In genomic region chr1:150765229-150765976, GRCh38 we compare ENCODE assay signal across 7 cellular contexts. TPM values are rescaled to one million over a fixed set of nuclear protein-coding genes. Genes with fewer than 3 reads are reported as not detected.
DNase-seq lines count a peak whose midpoint lies in the region; ATAC-seq, FAIRE-seq and TF ChIP-seq lines count a peak whose summit lies in the region.

Gene CTSS (minus strand): TSS chr1:150765778. CDS start chr1:150764763, 1,015 bp downstream.

- TF ChIP-seq CTCF in HFF-Myc (IDR thresholded peaks at IDR 0.05; ENCODE audit: low read depth, low read length, missing control alignments) (no peak), K562 (IDR thresholded peaks at IDR 0.05 in 2 of 3, conservative IDR thresholded peaks at IDR 0.05 in 1 of 3; ENCODE audit: insufficient read depth in 2 of 3, low read depth in 1 of 3, low read length in 3 of 3) (no peak), liver (IDR thresholded peaks at IDR 0.05; ENCODE audit: low read depth, low read length, missing input control) (no peak), thyroid gland (IDR thresholded peaks at IDR 0.05) (no peak)

- H3K27me3 ChIP-seq in K562 (ENCODE audit: control insufficient read depth in 2 of 2, insufficient read depth in 2 of 2, low read length in 2 of 2): no peaks in the 10 kb centered on the region
- no peaks in the 10 kb centered on the region for H3K27me3 ChIP-seq in liver (ENCODE audit: control insufficient read depth in 4 of 4, insufficient read depth in 4 of 4, low read length in 3 of 4)
- H3K27me3 ChIP-seq in thyroid gland: no peaks in the 10 kb centered on the region
- no peaks in the 10 kb centered on the region for H3K27me3 ChIP-seq in H7 (ENCODE audit: control insufficient read depth, insufficient read depth, low read length)

- TF ChIP-seq RAD21 in K562 (CRISPR knock-in tag; conservative IDR thresholded peaks at IDR 0.05 in 1 of 2, IDR thresholded peaks at IDR 0.05 in 1 of 2): no peak
- TF ChIP-seq RAD21 in liver (IDR thresholded peaks at IDR 0.05): peak in 1 of 2 donors; percentile 4

- H3K36me3 ChIP-seq in K562 (ENCODE audit: control insufficient read depth, insufficient read depth, low read length): no peaks in the 10 kb centered on the region
- H3K36me3 ChIP-seq in liver (ENCODE audit: control insufficient read depth in 4 of 4, insufficient read depth in 3 of 4, low read depth in 1 of 4, low read length in 3 of 4): peaks cover 0 to 2% (median 0%) of the 10 kb centered on the region in 4 donors
- H3K36me3 ChIP-seq in thyroid gland: no peaks in the 10 kb centered on the region
- no peaks in the 10 kb centered on the region for H3K36me3 ChIP-seq in H7 (replicated peaks; ENCODE audit: control insufficient read depth, insufficient read depth, low read length)

- BruUV-seq in K562 (replicated peaks; lab: Mats Ljungman, UMichigan): TSS peak; percentile 71

- H3K9me3 ChIP-seq in K562 (replicated peaks; ENCODE audit: control insufficient read depth, insufficient read depth, low read depth, low read length) (no peaks in the 10 kb centered on the region), liver (ENCODE audit: control insufficient read depth in 4 of 4, low read length in 3 of 4) (no peaks in the 10 kb centered on the region), thyroid gland (no peaks in the 10 kb centered on the region)

- TF ChIP-seq EP300 in K562 (IDR thresholded peaks at IDR 0.05; ENCODE audit: low read length): no peak

- H2AFZ ChIP-seq in K562 (ENCODE audit: low read depth, low read length): peak within 1 kb of the TSS; percentile 96

- DNase-seq in HFF-Myc (ENCODE audit: extremely low read depth, low read depth) (peak; percentile 25), NAMALWA (ENCODE audit: low spot score) (peak; percentile 96), K562 (ENCODE audit: extremely low read depth in 1 of 4, low spot score in 3 of 4) (peak in 1 of 4 experiments; percentile 35), thyroid gland (no peak), H7 (no peak)

- 2% methylated on average over 5 of the region's 5 CpGs for WGBS in K562 (ENCODE audit: insufficient coverage, low coverage, missing lambda C conversion rate)
- 3% methylated on average over 5 of the region's 5 CpGs for WGBS in liver
- WGBS in thyroid gland, 2 donors: 28 to 30% methylated on average over 5 of the region's 5 CpGs

- POLR2A ChIA-PET in K562 (lab: Yijun Ruan, JAX): interaction anchor here (1.0 to 1.8 kb wide), 3 partner anchors 22 to 204 kb away, joined by 4 to 5 read pairs (median 5); partner anchors contain the start of gene GOLPH3L

- H3K4me3 ChIP-seq in HFF-Myc (replicated peaks; ENCODE audit: low read depth, low read length) (peak within 1 kb of the TSS; percentile 2; the same call in 1 of the 2 replicates), K562 (peak within 1 kb of the TSS; percentile 16), liver (ENCODE audit: low read depth in 1 of 3, low read length in 3 of 3) (peak within 1 kb of the TSS; percentile 52 to 77 (median 66)), thyroid gland (replicated peaks in 1 of 3) (peak within 1 kb of the TSS in 1 of 3 donors; percentile 0), H7 (ENCODE audit: insufficient read depth, low read depth, low read length) (no peak within 1 kb of the TSS)

- peaks cover 4 to 15% of the 10 kb centered on the region in 2 experiments; a peak in 4 of 5 replicates for H3K4me1 ChIP-seq in K562 (replicated peaks in 1 of 2; ENCODE audit: control insufficient read depth in 2 of 2, insufficient read depth in 2 of 2, low read length in 2 of 2)
- H3K4me1 ChIP-seq in liver (ENCODE audit: control insufficient read depth in 4 of 4, insufficient read depth in 4 of 4, low read length in 3 of 4): peaks cover 0 to 10% (median 2%) of the 10 kb centered on the region in 4 donors
- H3K4me1 ChIP-seq in thyroid gland: peaks cover 0 to 11% of the 10 kb centered on the region in 2 donors

- H3K9me1 ChIP-seq in K562 (ENCODE audit: control insufficient read depth, insufficient read depth, low read length): no peaks in the 10 kb centered on the region

- H3K27ac ChIP-seq in K562 (ENCODE audit: extremely low read depth, low read depth, low read length) (peak within 1 kb of the TSS; percentile 71), liver (ENCODE audit: low read depth in 1 of 2, low read length in 2 of 2) (peak within 1 kb of the TSS; percentile 89 to 90), thyroid gland (peak within 1 kb of the TSS in 2 of 3 donors; percentile 18 to 49)

- in situ Hi-C loops in K562 (cut with MboI): no loop called here

- peak; percentile 32 for FAIRE-seq in K562 (lab: Jason Lieb, UNC)

- peak within 1 kb of the TSS; percentile 56 for H3K4me2 ChIP-seq in K562 (ENCODE audit: insufficient read depth, low read length)

- intact Hi-C loops in K562 (cut with micrococcal nuclease) (no loop called here), thyroid gland (cut with DNase I) (no loop called here)

- ATAC-seq in GM18505 (IDR thresholded peaks at IDR 0.05; ENCODE audit: unreplicated experiment) (peak; percentile 72), K562 (peak; percentile 77)

- H3K9ac ChIP-seq in K562 (ENCODE audit: insufficient read depth in 1 of 2, low read depth in 2 of 2, low read length in 2 of 2): peak within 1 kb of the TSS in 1 of 2 experiments; percentile 57; a peak in 3 of 4 replicates
- H3K9ac ChIP-seq in liver (ENCODE audit: low read depth in 1 of 2, low read length in 2 of 2): peak within 1 kb of the TSS; percentile 85 to 94

- H3K79me2 ChIP-seq in K562 (ENCODE audit: control insufficient read depth, insufficient read depth, low read length): no peaks in the 10 kb centered on the region

- CTCF ChIA-PET in K562 (lab: Yijun Ruan, JAX; ENCODE audit: low intra/inter-chr PET ratio): no interaction called here

- H4K20me1 ChIP-seq in K562 (replicated peaks; ENCODE audit: control insufficient read depth, insufficient read depth, low read length): no peaks in the 10 kb centered on the region

- TF ChIP-seq POLR2A in GM18505 (IDR thresholded peaks at IDR 0.05; ENCODE audit: borderline replicate concordance, extremely low read depth, insufficient read depth, insufficient read length) (peak; percentile 56), K562 (conservative IDR thresholded peaks at IDR 0.05) (no peak), thyroid gland (IDR thresholded peaks at IDR 0.05) (no peak)

TF ChIP-seq in K562, 482 proteins besides CTCF, POLR2A, EP300 and RAD21 (continues in another document):
- TF ChIP-seq IRF1 (CRISPR knock-in tag; IDR thresholded peaks at IDR 0.05; ENCODE audit: borderline replicate concordance) (no peak), NFYB (IDR thresholded peaks at IDR 0.05; ENCODE audit: extremely low read depth, insufficient read length) (no peak), CHD4 (IDR thresholded peaks at IDR 0.05; ENCODE audit: insufficient read depth, insufficient replicate concordance, low read depth, low read length, poor library complexity, severe bottlenecking) (no peak), FOXM1 (IDR thresholded peaks at IDR 0.05; ENCODE audit: low read depth) (peak; percentile 34; the same call in 1 of the 2 replicates), FOXM1 (CRISPR knock-in tag; IDR thresholded peaks at IDR 0.05; ENCODE audit: low read depth) (no peak), EHMT2 (IDR thresholded peaks at IDR 0.05) (no peak; the same call in 1 of the 2 replicates)

TF ChIP-seq in liver, 16 proteins besides CTCF, POLR2A, EP300 and RAD21 (continues in another document):
- TF ChIP-seq YY1 (IDR thresholded peaks at IDR 0.05) (no peak), FOXA1 (IDR thresholded peaks at IDR 0.05) (no peak), GABPA (IDR thresholded peaks at IDR 0.05 in 1 of 2, conservative IDR thresholded peaks at IDR 0.05 in 1 of 2) (no peak), NR2F2 (IDR thresholded peaks at IDR 0.05) (no peak), ZBTB33 (IDR thresholded peaks at IDR 0.05) (no peak), HNF4A (conservative IDR thresholded peaks at IDR 0.05) (no peak)

RNA-seq across cellular contexts. Expression of gene CTSS, which starts in this region (rescaled TPM):
- total RNA-seq in K562 (2011; cell fraction: chromatin; rRNA removed; ENCODE audit: low replicate concordance): 5.0 and 8.1 TPM in 2 replicates
- 5.3 and 6.3 TPM in 2 replicates for total RNA-seq in K562 (2011; cell fraction: nucleolus; rRNA removed)
- total RNA-seq in K562 (2011; cell fraction: nucleoplasm; rRNA removed): 3.4 and 10.4 TPM in 2 replicates
- total RNA-seq in K562 (2014; rRNA removed): 9.1 TPM in 2 replicates
- total RNA-seq in K562 (2014; rRNA removed; fragmentation: Illumina TruSeq; extraction: Trizol): 16.8 and 17.7 TPM in 2 replicates
- 24.9 and 25.8 TPM in 2 replicates for total RNA-seq in K562 (2015; rRNA removed; fragmentation: Illumina TruSeq; extraction: Trizol)
- 10.2 and 10.3 TPM in 2 replicates for total RNA-seq in K562 (2021)
- polyA plus RNA-seq in K562 (2011; rRNA removed): 12.5 and 31.4 TPM in 2 replicates
- 1.5 and 17.3 TPM in 2 replicates for polyA plus RNA-seq in K562 (2011; cell fraction: cytosol; rRNA removed)
- 0.84 and 4.7 TPM in 2 replicates for polyA plus RNA-seq in K562 (2011; cell fraction: nucleus; rRNA removed)
- 13.6 and 43.2 TPM in 2 replicates for polyA plus RNA-seq in K562 (2012)
- polyA plus RNA-seq in K562 (2014; fragmentation: Illumina TruSeq; extraction: Trizol): 9.0 and 11.2 TPM in 2 replicates
- polyA plus RNA-seq in K562 (2014; fragmentation: Nextera tagmentation; extraction: Ambion mirVana): 10 to 100 TPM in 1 of 2 experiments, 1 to 10 TPM in 1; 8.6 to 11.6 TPM
- 10.3 and 13.3 TPM in 2 replicates for polyA plus RNA-seq in K562 (2014; rRNA removed)
- polyA minus RNA-seq in K562 (2011; rRNA and poly(A)+ RNA removed): 13.4 and 52.0 TPM in 2 replicates
- 5.1 and 12.9 TPM in 2 replicates for polyA minus RNA-seq in K562 (2011; cell fraction: cytosol; rRNA and poly(A)+ RNA removed)
- 0.54 and 5.8 TPM in 2 replicates for polyA minus RNA-seq in K562 (2011; cell fraction: nucleus; rRNA and poly(A)+ RNA removed)
- total RNA-seq in liver: 100 to 1,000 TPM in 1 of 2 donors, 10 to 100 TPM in 1; 79.7 to 122 TPM
- 10 to 100 TPM; 17.3 to 45.1 TPM for polyA plus RNA-seq in liver
- 10 to 100 TPM; 26.2 to 49.3 (median 33.1) TPM for total RNA-seq in thyroid gland
- not detected in 2 replicates for total RNA-seq in H7 (2014; rRNA removed; shearing (Covaris generic))

Comparison
In these comparisons a context has a peak if more than half of its experiments do, and no peak if none do; other contexts are left out.
1. DNase-seq: peak in HFF-Myc (single experiment) and NAMALWA (single experiment); none in thyroid gland (0 of 2) and H7 (single experiment).
2. H3K27ac ChIP-seq: peak in every context shown above with its lines; median percentile 90 in liver; 71 in K562; 34 in thyroid gland.